In the genomic region with DNA sequence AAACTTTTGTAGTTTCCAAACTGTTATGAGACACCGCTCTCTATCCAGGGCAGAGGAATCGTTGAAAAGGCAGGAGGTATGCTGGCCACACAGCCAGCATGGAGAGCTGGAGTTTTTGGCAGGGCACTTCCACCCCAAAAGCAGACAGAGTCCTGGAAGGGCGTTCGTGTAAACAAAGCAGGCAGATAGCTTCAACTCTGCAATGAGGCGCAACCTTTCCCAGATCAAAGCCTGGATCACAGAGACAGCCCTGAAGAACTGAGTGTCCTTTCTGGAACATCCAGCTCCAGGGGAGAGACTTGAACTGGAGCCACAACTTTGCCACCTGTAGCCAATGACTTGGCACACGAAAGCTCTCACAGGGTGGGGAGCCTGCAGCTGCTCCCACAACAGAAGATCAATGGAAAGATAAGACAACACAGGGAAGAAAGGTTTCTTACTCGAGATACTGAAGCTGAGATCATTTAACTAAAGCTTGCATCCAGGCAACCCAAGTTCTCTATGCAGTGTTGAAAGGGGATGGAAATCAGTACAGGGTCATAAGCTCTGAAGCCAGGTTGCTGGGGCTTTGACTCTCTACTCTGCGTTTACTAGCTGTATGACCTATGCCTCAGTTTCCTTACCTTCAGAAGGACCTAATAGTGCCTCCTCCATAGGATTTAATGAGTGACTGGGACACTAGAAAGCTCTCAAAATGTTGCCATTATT, we compare ENCODE assay signal across 17 cellular contexts.
DNase-seq lines count a peak whose midpoint lies in the region; ATAC-seq and TF ChIP-seq lines count a peak whose summit lies in the region.
"Had no signal": no experiment of that assay in that cellular context is flagged by ENCODE, and none has a peak within 500 bp of the region (broad histone marks: within the 10 kb centered on the region; RNA-seq: fewer than 3 reads in every experiment).

No MANE protein-coding gene starts in this region.

- peaks cover 6% of the 10 kb centered on the region for H3K4me1 Mint-ChIP-seq in activated T-cell treated with anti-CD3 and anti-CD28 coated beads, Interleukin-2, amount 50 U/mL, for 72 hours (ENCODE audit: low read depth)

- TF ChIP-seq POLR2A in stomach (IDR thresholded peaks at IDR 0.05) = no peak

- H3K4ac ChIP-seq in mesendoderm (ENCODE audit: low read depth, low read length) = no peak overlapping the region

- peak; percentile 7 for DNase-seq in NCI-H446 treated with DMSO at 0.1 percent for 48 hours (lab: John Stamatoyannopoulos, UW)
- DNase-seq in stomach = no peak
- DNase-seq in activated T-cell treated with anti-CD3 and anti-CD28 coated beads, Interleukin-2, amount 50 U/mL, for 72 hours = no peak
- no peak for DNase-seq in mesendoderm
- no peak for DNase-seq in effector CD4-positive, alpha-beta T cell
- DNase-seq: activated CD4-positive, alpha-beta T cell treated with anti-CD3 and anti-CD28 coated beads, Interleukin-2, amount 10 ng/mL, durations not matched to agents 24 days and 14 days; activated CD8-positive, alpha-beta memory T cell treated with anti-CD3 and anti-CD28 coated beads, Interleukin-2, amount 50 U/mL, for 48 hours; activated gamma-delta T cell treated with Interleukin-2 at 50 U/mL for 16 hours; CD4-positive, alpha-beta T cell; NCI-H1105 treated with DMSO at 0.1 percent for 48 hours; NCI-H774; spleen had no signal

- intact Hi-C loops in stomach (cut with DNase I; ENCODE audit: low total_unique reads) = no loop called here

- ATAC-seq in activated T-cell treated with anti-CD3 and anti-CD28 coated beads, Interleukin-2, amount 50 U/mL, for 72 hours (replicated peaks in 1 of 2) = no peak
- no peak for ATAC-seq in GM21526 (IDR thresholded peaks at IDR 0.05; ENCODE audit: low FRiP score, unreplicated experiment)
- ATAC-seq: Panc1 had no signal

- H4K8ac ChIP-seq in mesendoderm (ENCODE audit: low read depth, low read length) = no peak overlapping the region

- no peak overlapping the region for H3K4me3 Mint-ChIP-seq in activated T-cell treated with anti-CD3 and anti-CD28 coated beads, Interleukin-2, amount 50 U/mL, for 72 hours
- H3K4me3 Mint-ChIP-seq: activated CD4-positive, alpha-beta T cell treated with anti-CD3 and anti-CD28 coated beads, Interleukin-2, amount 10 ng/mL, durations not matched to agents 24 days and 14 days; CD4-positive, alpha-beta T cell had no signal

- H3K4me1 ChIP-seq in esophagus (ENCODE audit: control insufficient read depth in 2 of 2, insufficient read depth in 2 of 2, low read length in 1 of 2) (no peaks in the 10 kb centered on the region), muscle layer of colon (ENCODE audit: insufficient read depth, low read length) (peaks cover 75% of the 10 kb centered on the region), stomach (peaks cover 0 to 59% (median 19%) of the 10 kb centered on the region in 4 donors), mesendoderm (ENCODE audit: control insufficient read depth, low read depth, low read length) (no peaks in the 10 kb centered on the region)

- H3K4me3 ChIP-seq in esophagus (ENCODE audit: low read depth in 1 of 2, low read length in 2 of 2) (no peak overlapping the region), muscle layer of colon (ENCODE audit: low read depth in 1 of 2, low read length in 2 of 2) (no peak overlapping the region), stomach (no peak overlapping the region), mesendoderm (ENCODE audit: low read length) (no peak overlapping the region)
- H3K4me3 ChIP-seq: spleen, tibial nerve had no signal

- no peak overlapping the region for H3K56ac ChIP-seq in mesendoderm (ENCODE audit: low read length)

- H3K27me3 Mint-ChIP-seq in activated T-cell treated with anti-CD3 and anti-CD28 coated beads, Interleukin-2, amount 50 U/mL, for 72 hours (ENCODE audit: low read depth) = peaks cover 26% of the 10 kb centered on the region

- H3K27me3 ChIP-seq in esophagus (ENCODE audit: control insufficient read depth in 1 of 2, insufficient read depth in 2 of 2, low read length in 2 of 2) (no peaks in the 10 kb centered on the region), muscle layer of colon (ENCODE audit: control insufficient read depth in 1 of 2, insufficient read depth in 2 of 2, low read length in 2 of 2) (no peaks in the 10 kb centered on the region), stomach (no peaks in the 10 kb centered on the region), mesendoderm (ENCODE audit: insufficient read depth, low read length, poor library complexity) (no peaks in the 10 kb centered on the region)
- H3K27me3 ChIP-seq: spleen, tibial nerve had no signal

- H3K23ac ChIP-seq in mesendoderm (ENCODE audit: low read length) = no peak overlapping the region

- H3K4me2 ChIP-seq in mesendoderm (ENCODE audit: low read length) = no peak overlapping the region

- peak overlapping the region; percentile 26 to 65 for H3K27ac ChIP-seq in esophagus (ENCODE audit: low read depth in 2 of 2, low read length in 1 of 2)
- H3K27ac ChIP-seq in muscle layer of colon (ENCODE audit: low read depth, low read length) = peak overlapping the region; percentile 78
- peak overlapping the region in 4 of 5 donors; percentile 29 to 76 (median 55) for H3K27ac ChIP-seq in stomach
- H3K27ac ChIP-seq in mesendoderm (ENCODE audit: low read depth, low read length) = no peak overlapping the region
- H3K27ac ChIP-seq: spleen had no signal

- no peaks in the 10 kb centered on the region for H3K9me3 Mint-ChIP-seq in activated T-cell treated with anti-CD3 and anti-CD28 coated beads, Interleukin-2, amount 50 U/mL, for 72 hours
- H3K9me3 Mint-ChIP-seq: activated CD4-positive, alpha-beta T cell treated with anti-CD3 and anti-CD28 coated beads, Interleukin-2, amount 10 ng/mL, durations not matched to agents 24 days and 14 days; CD4-positive, alpha-beta T cell had no signal

- no peak overlapping the region for H2BK15ac ChIP-seq in mesendoderm (replicated peaks; ENCODE audit: low read depth)

- H4K5ac ChIP-seq in mesendoderm (ENCODE audit: low read length) = no peak overlapping the region

- no peaks in the 10 kb centered on the region for H3K36me3 Mint-ChIP-seq in activated T-cell treated with anti-CD3 and anti-CD28 coated beads, Interleukin-2, amount 50 U/mL, for 72 hours (ENCODE audit: insufficient read depth in 2 of 2)

- no peaks in the 10 kb centered on the region for H3K9me3 ChIP-seq in esophagus (ENCODE audit: control insufficient read depth in 2 of 2, insufficient read depth in 1 of 2, low read depth in 1 of 2, low read length in 1 of 2)
- H3K9me3 ChIP-seq in muscle layer of colon (ENCODE audit: low read length) = no peaks in the 10 kb centered on the region
- H3K9me3 ChIP-seq in stomach = no peaks in the 10 kb centered on the region
- H3K9me3 ChIP-seq: spleen, tibial nerve had no signal

- H3K36me3 ChIP-seq in esophagus (ENCODE audit: control insufficient read depth in 2 of 2, insufficient read depth in 2 of 2, low read length in 1 of 2) (no peaks in the 10 kb centered on the region), muscle layer of colon (ENCODE audit: insufficient read depth, low read length) (no peaks in the 10 kb centered on the region), stomach (no peaks in the 10 kb centered on the region), mesendoderm (ENCODE audit: control insufficient read depth, insufficient read depth, low read length) (no peaks in the 10 kb centered on the region)
- H3K36me3 ChIP-seq: spleen, tibial nerve had no signal

- no peak overlapping the region for H2BK5ac ChIP-seq in mesendoderm (ENCODE audit: low read length)

- no peaks in the 10 kb centered on the region for H3K79me1 ChIP-seq in mesendoderm (ENCODE audit: low read length)

- H3K9ac ChIP-seq in muscle layer of colon (ENCODE audit: low read length) = no peak overlapping the region
- no peak overlapping the region for H3K9ac ChIP-seq in mesendoderm (ENCODE audit: low read length)

- H3K79me2 ChIP-seq in mesendoderm (ENCODE audit: control insufficient read depth, insufficient read depth, low read length) = no peaks in the 10 kb centered on the region

- H3K27ac Mint-ChIP-seq in activated T-cell treated with anti-CD3 and anti-CD28 coated beads, Interleukin-2, amount 50 U/mL, for 72 hours = no peak overlapping the region
- H3K27ac Mint-ChIP-seq: activated CD4-positive, alpha-beta T cell treated with anti-CD3 and anti-CD28 coated beads, Interleukin-2, amount 10 ng/mL, durations not matched to agents 24 days and 14 days; CD4-positive, alpha-beta T cell had no signal

- H2AK5ac ChIP-seq in mesendoderm (ENCODE audit: low read length) = no peak overlapping the region

- TF ChIP-seq CTCF in stomach (IDR thresholded peaks at IDR 0.05) = no peak

- H2BK120ac ChIP-seq in mesendoderm (ENCODE audit: low read depth, low read length) = no peak overlapping the region

- TF ChIP-seq EP300 in stomach (IDR thresholded peaks at IDR 0.05) = no peak

- 32 to 48% methylated on average over 8 of the region's 8 CpGs for WGBS in esophagus, 2 donors
- WGBS in stomach, 5 donors = 47 to 58% (median 49%) methylated on average over 8 of the region's 8 CpGs
- no CpG with 5 or more reads among the region's 8 CpGs for WGBS in mesendoderm (ENCODE audit: extremely low coverage, insufficient coverage, low lambda C conversion rate)

- no peak overlapping the region for H3K18ac ChIP-seq in mesendoderm (ENCODE audit: low read length)
